ENCODE assay signal across 17 cellular contexts in the genomic region with DNA sequence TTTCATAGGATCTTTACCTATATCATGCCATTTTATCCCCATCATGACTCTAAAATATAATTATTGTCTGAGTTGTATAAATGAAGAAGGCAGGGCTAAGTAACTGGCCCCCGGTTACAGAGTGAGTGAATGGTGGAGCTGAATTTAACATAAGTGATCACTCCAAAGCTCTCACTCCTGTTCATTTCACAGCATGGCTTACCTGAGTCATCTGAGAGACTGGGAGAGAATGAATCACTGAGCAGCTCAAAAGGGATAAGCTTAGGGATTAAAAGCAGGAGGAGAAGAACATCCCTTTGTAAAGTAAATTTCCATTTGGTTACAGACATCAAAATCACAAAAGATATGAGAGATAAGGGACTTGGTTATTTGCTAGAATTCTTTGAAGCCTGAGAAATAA.
A peak's percentile ranks its signal among the peaks of the same experiment; 100 is the strongest.
DNase-seq lines count a peak whose midpoint lies in the region; ATAC-seq and TF ChIP-seq lines count a peak whose summit lies in the region.
"Had no signal": no experiment of that assay in that cellular context is flagged by ENCODE, and none has a peak within 500 bp of the region (broad histone marks: within the 10 kb centered on the region; RNA-seq: fewer than 3 reads in every experiment).

No MANE protein-coding gene starts in this region.

- H3K9me3 ChIP-seq in HUES48 (ENCODE audit: control insufficient read depth, insufficient read depth, low read length) (no peaks in the 10 kb centered on the region), WERI-Rb-1 (ENCODE audit: severe bottlenecking) (no peaks in the 10 kb centered on the region), smooth muscle cell (replicated peaks; ENCODE audit: low read depth) (no peaks in the 10 kb centered on the region), uterus (no peaks in the 10 kb centered on the region), upper lobe of left lung (no peaks in the 10 kb centered on the region)
- H3K9me3 ChIP-seq: HAP-1, left lung had no signal

- TF ChIP-seq EP300 in upper lobe of left lung (IDR thresholded peaks at IDR 0.05), result no peak

- no peaks in the 10 kb centered on the region for H4K20me1 ChIP-seq in smooth muscle cell (ENCODE audit: low read depth)

- no peaks in the 10 kb centered on the region for H3K27me3 ChIP-seq in HUES48 (ENCODE audit: control insufficient read depth, insufficient read depth, low read length)
- no peaks in the 10 kb centered on the region for H3K27me3 ChIP-seq in WERI-Rb-1 (ENCODE audit: insufficient read depth, low read depth, severe bottlenecking)
- no peaks in the 10 kb centered on the region for H3K27me3 ChIP-seq in smooth muscle cell (ENCODE audit: low read depth)
- no peaks in the 10 kb centered on the region for H3K27me3 ChIP-seq in uterus
- no peaks in the 10 kb centered on the region for H3K27me3 ChIP-seq in upper lobe of left lung
- H3K27me3 ChIP-seq: left lung had no signal

- TF ChIP-seq POLR2A in uterus (IDR thresholded peaks at IDR 0.05) (no peak), upper lobe of left lung (IDR thresholded peaks at IDR 0.05) (no peak)

- no peaks in the 10 kb centered on the region for H3K79me2 ChIP-seq in smooth muscle cell (ENCODE audit: low read depth)

- H3K9ac ChIP-seq in HUES48 (ENCODE audit: low read depth, low read length) (no peak overlapping the region), smooth muscle cell (ENCODE audit: low read depth) (no peak overlapping the region)

- no peaks in the 10 kb centered on the region for H3F3A ChIP-seq in smooth muscle cell (ENCODE audit: low read depth)

- H3K4me3 ChIP-seq in HUES48 (ENCODE audit: low read depth, low read length) (no peak overlapping the region), WERI-Rb-1 (ENCODE audit: low read depth, low read length) (no peak overlapping the region), fibroblast of the aortic adventitia (ENCODE audit: low read depth, low read length) (no peak overlapping the region), smooth muscle cell (no peak overlapping the region), uterus (no peak overlapping the region), upper lobe of left lung (no peak overlapping the region)
- H3K4me3 ChIP-seq: HAP-1, left lung had no signal

- peak overlapping the region; percentile 79 for H3K27ac ChIP-seq in HUES48 (ENCODE audit: low read depth, low read length)
- no peak overlapping the region for H3K27ac ChIP-seq in WERI-Rb-1
- H3K27ac ChIP-seq in smooth muscle cell (ENCODE audit: low read depth), result peak overlapping the region; percentile 35
- H3K27ac ChIP-seq in uterus, result no peak overlapping the region
- H3K27ac ChIP-seq in upper lobe of left lung, result no peak overlapping the region
- H3K27ac ChIP-seq: left lung had no signal

- WGBS in smooth muscle cell (ENCODE audit: low lambda C conversion rate), result 32% methylated on average over 1 of the region's 1 CpG
- WGBS in upper lobe of left lung, 2 donors, result 38 to 50% methylated on average over 1 of the region's 1 CpG

- TF ChIP-seq CTCF in WERI-Rb-1 (IDR thresholded peaks at IDR 0.05; ENCODE audit: low read depth, low read length), result no peak
- TF ChIP-seq CTCF in fibroblast of the aortic adventitia (IDR thresholded peaks at IDR 0.05; ENCODE audit: insufficient read depth, low read length), result no peak
- TF ChIP-seq CTCF in smooth muscle cell (IDR thresholded peaks at IDR 0.05; ENCODE audit: borderline replicate concordance, insufficient read depth, poor library complexity, severe bottlenecking), result no peak
- no peak for TF ChIP-seq CTCF in uterus (IDR thresholded peaks at IDR 0.05)
- TF ChIP-seq CTCF in upper lobe of left lung (IDR thresholded peaks at IDR 0.05), result no peak

- DNase-seq in WERI-Rb-1 (peak; percentile 49), fibroblast of the aortic adventitia (ENCODE audit: low read depth) (peak; percentile 18), smooth muscle cell (lab: John Stamatoyannopoulos, UW; ENCODE audit: unreplicated experiment) (no peak), uterus (no peak), upper lobe of left lung (no peak)
- no peak for DNase-seq in activated CD4-positive, CD25-positive, alpha-beta regulatory T cell (lab: John Stamatoyannopoulos, UW)
- DNase-seq: activated B cell treated with CpG ODN at 0.5 μM for 24 hours; hippocampal formation; Kasumi-1; left lung; occipital lobe; SHP77 treated with DMSO at 0.1 percent for 48 hours; stimulated activated CD4-positive, alpha-beta T cell treated with anti-CD3 and anti-CD28 coated beads, Interleukin-4, amount 100 ng/mL, for 1 hour; substantia nigra; T-helper 1 cell had no signal

- no peak overlapping the region for H2AFZ ChIP-seq in smooth muscle cell (ENCODE audit: low read depth)

- no peak for ATAC-seq in upper lobe of left lung (ENCODE audit: low FRiP score in 2 of 2)
- ATAC-seq: left lung had no signal

- no peak overlapping the region for H3K4me2 ChIP-seq in smooth muscle cell

- H3K4me1 ChIP-seq in HUES48 (ENCODE audit: control insufficient read depth, insufficient read depth, low read length) (peaks cover 26% of the 10 kb centered on the region), smooth muscle cell (ENCODE audit: low read depth) (peaks cover 4% of the 10 kb centered on the region), uterus (no peaks in the 10 kb centered on the region), upper lobe of left lung (no peaks in the 10 kb centered on the region)
- H3K4me1 ChIP-seq: HAP-1, left lung had no signal

- H3K36me3 ChIP-seq in HUES48 (ENCODE audit: control insufficient read depth, insufficient read depth, low read length), result no peaks in the 10 kb centered on the region
- no peaks in the 10 kb centered on the region for H3K36me3 ChIP-seq in WERI-Rb-1
- H3K36me3 ChIP-seq in smooth muscle cell (ENCODE audit: low read depth), result no peaks in the 10 kb centered on the region
- H3K36me3 ChIP-seq in uterus, result no peaks in the 10 kb centered on the region
- H3K36me3 ChIP-seq in upper lobe of left lung, result no peaks in the 10 kb centered on the region
- H3K36me3 ChIP-seq: HAP-1, left lung had no signal

- intact Hi-C loops in uterus (cut with DNase I; ENCODE audit: low total_unique reads), result no loop called here

Comparison
In these comparisons a context has a peak if more than half of its experiments do, and no peak if none do; other contexts are left out.
1. H3K27ac ChIP-seq: peak in HUES48 (single experiment) and smooth muscle cell (single experiment); none in WERI-Rb-1 (single experiment), uterus (0 of 2) and upper lobe of left lung (0 of 4).
2. DNase-seq: peak in WERI-Rb-1 (single experiment) and fibroblast of the aortic adventitia (single experiment); none in smooth muscle cell (single experiment), uterus (0 of 2), activated CD4-positive, CD25-positive, alpha-beta regulatory T cell (0 of 4) and upper lobe of left lung (0 of 2).